24 cellular contexts compared by ENCODE assay signal in the genomic region with DNA sequence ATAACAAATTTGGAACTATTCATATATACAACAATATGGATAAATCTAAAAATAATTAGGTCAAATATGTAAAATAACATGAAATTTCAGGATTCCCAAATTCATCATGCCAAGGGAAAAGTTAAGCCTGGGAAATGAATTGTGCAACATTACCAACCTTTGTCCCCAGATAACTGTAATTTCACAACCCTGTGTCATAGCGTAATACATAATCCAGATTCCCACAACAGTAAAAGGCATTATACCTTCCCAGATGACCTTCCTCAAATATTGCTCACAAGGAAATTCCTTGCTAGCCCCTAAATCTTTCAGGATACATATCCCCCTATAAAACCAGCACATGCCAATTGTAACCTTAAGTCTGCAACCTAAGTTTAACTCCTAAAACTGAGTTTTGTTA. TPM values are rescaled to one million over a fixed set of nuclear protein-coding genes. Genes with fewer than 3 reads are reported as not detected.
DNase-seq lines count a peak whose midpoint lies in the region; ATAC-seq, FAIRE-seq and TF ChIP-seq lines count a peak whose summit lies in the region.
"Had no signal": no experiment of that assay in that cellular context is flagged by ENCODE, and none has a peak within 500 bp of the region (broad histone marks: within the 10 kb centered on the region; RNA-seq: fewer than 3 reads in every experiment).

No MANE protein-coding gene starts in this region.

- no peaks in the 10 kb centered on the region for H3K36me3 Mint-ChIP-seq in astrocyte (ENCODE audit: low read depth, unreplicated experiment)
- H3K36me3 Mint-ChIP-seq in activated T-helper 1 cell treated with anti-CD3 and anti-CD28 coated beads, Interleukin-12 subunit alpha, Interleukin-12 subunit beta, Interleukin-2, Interleukin-4 antibody, amounts not matched to agents 30 ng/mL and 10 ng/mL and 1 ng/mL, durations not matched to agents 14 hours and 24 hours and 36 hours (ENCODE audit: low read depth) = peaks cover 1% of the 10 kb centered on the region
- no peaks in the 10 kb centered on the region for H3K36me3 Mint-ChIP-seq in HFFc6 (ENCODE audit: low read depth)

- H3K9me3 ChIP-seq in astrocyte (ENCODE audit: insufficient read depth, low read depth, low read length) = no peaks in the 10 kb centered on the region
- no peaks in the 10 kb centered on the region for H3K9me3 ChIP-seq in ovary
- H3K9me3 ChIP-seq: SJSA1 had no signal

- H3K4me1 Mint-ChIP-seq in astrocyte (ENCODE audit: low read depth, unreplicated experiment) = no peaks in the 10 kb centered on the region
- H3K4me1 Mint-ChIP-seq in activated T-helper 1 cell treated with anti-CD3 and anti-CD28 coated beads, Interleukin-12 subunit alpha, Interleukin-12 subunit beta, Interleukin-2, Interleukin-4 antibody, amounts not matched to agents 30 ng/mL and 10 ng/mL and 1 ng/mL, durations not matched to agents 14 hours and 24 hours and 36 hours (ENCODE audit: low read depth) = no peaks in the 10 kb centered on the region
- H3K4me1 Mint-ChIP-seq in HFFc6 (ENCODE audit: low read depth) = peaks cover 9% of the 10 kb centered on the region

- no peak for TF ChIP-seq CTCF in AG10803 (conservative IDR thresholded peaks at IDR 0.05; ENCODE audit: low read length)
- no peak for TF ChIP-seq CTCF in astrocyte (IDR thresholded peaks at IDR 0.05; ENCODE audit: insufficient read depth, low read depth, low read length)
- TF ChIP-seq CTCF in fibroblast of the aortic adventitia (IDR thresholded peaks at IDR 0.05; ENCODE audit: insufficient read depth, low read length) = no peak
- no peak for TF ChIP-seq CTCF in ovary (IDR thresholded peaks at IDR 0.05)
- no peak for TF ChIP-seq CTCF in HFFc6 (IDR thresholded peaks at IDR 0.05)

- H3K27me3 Mint-ChIP-seq in astrocyte (ENCODE audit: low read depth, unreplicated experiment) (no peaks in the 10 kb centered on the region), HFFc6 (ENCODE audit: insufficient read depth) (no peaks in the 10 kb centered on the region; the same call in 1 of the 2 replicates)
- no peaks in the 10 kb centered on the region for H3K27me3 Mint-ChIP-seq in activated T-helper 1 cell treated with anti-CD3 and anti-CD28 coated beads, Interleukin-12 subunit alpha, Interleukin-12 subunit beta, Interleukin-2, Interleukin-4 antibody, amounts not matched to agents 30 ng/mL and 10 ng/mL and 1 ng/mL, durations not matched to agents 14 hours and 24 hours and 36 hours (ENCODE audit: insufficient read depth)

- no peak overlapping the region for H3K9ac ChIP-seq in astrocyte (ENCODE audit: low read length)
- H3K9ac ChIP-seq: BLaER1 treated with 17β-estradiol and CSF1 and Interleukin-3, amounts not matched to agents 10 nM and 100 nM had no signal

- H3K27ac Mint-ChIP-seq in astrocyte (ENCODE audit: unreplicated experiment) (no peak overlapping the region), HFFc6 (no peak overlapping the region)
- no peak overlapping the region for H3K27ac Mint-ChIP-seq in activated T-helper 1 cell treated with anti-CD3 and anti-CD28 coated beads, Interleukin-12 subunit alpha, Interleukin-12 subunit beta, Interleukin-2, Interleukin-4 antibody, amounts not matched to agents 30 ng/mL and 10 ng/mL and 1 ng/mL, durations not matched to agents 14 hours and 24 hours and 36 hours
- H3K27ac Mint-ChIP-seq: CD8-positive, alpha-beta memory T cell had no signal

- H3K4me3 ChIP-seq in AG10803 (ENCODE audit: low read length) = no peak overlapping the region
- no peak overlapping the region for H3K4me3 ChIP-seq in astrocyte (ENCODE audit: insufficient read depth, low read depth, low read length)
- H3K4me3 ChIP-seq in fibroblast of the aortic adventitia (ENCODE audit: low read depth, low read length) = no peak overlapping the region
- H3K4me3 ChIP-seq in ovary = no peak overlapping the region
- H3K4me3 ChIP-seq: BLaER1 treated with 17β-estradiol and CSF1 and Interleukin-3, amounts not matched to agents 10 nM and 100 nM; SJSA1 had no signal

- no peak overlapping the region for H2AFZ ChIP-seq in astrocyte (ENCODE audit: low read depth, low read length)

- H3K9me3 Mint-ChIP-seq in astrocyte (ENCODE audit: unreplicated experiment) (no peaks in the 10 kb centered on the region), HFFc6 (no peaks in the 10 kb centered on the region)
- no peaks in the 10 kb centered on the region for H3K9me3 Mint-ChIP-seq in activated T-helper 1 cell treated with anti-CD3 and anti-CD28 coated beads, Interleukin-12 subunit alpha, Interleukin-12 subunit beta, Interleukin-2, Interleukin-4 antibody, amounts not matched to agents 30 ng/mL and 10 ng/mL and 1 ng/mL, durations not matched to agents 14 hours and 24 hours and 36 hours
- H3K9me3 Mint-ChIP-seq: CD8-positive, alpha-beta memory T cell had no signal

- 75 to 85% (median 75%) methylated on average over 1 of the region's 1 CpG for WGBS in ovary, 3 donors

- no peak overlapping the region for H3K4me3 Mint-ChIP-seq in astrocyte (ENCODE audit: unreplicated experiment)
- no peak overlapping the region for H3K4me3 Mint-ChIP-seq in activated T-helper 1 cell treated with anti-CD3 and anti-CD28 coated beads, Interleukin-12 subunit alpha, Interleukin-12 subunit beta, Interleukin-2, Interleukin-4 antibody, amounts not matched to agents 30 ng/mL and 10 ng/mL and 1 ng/mL, durations not matched to agents 14 hours and 24 hours and 36 hours
- H3K4me3 Mint-ChIP-seq in HFFc6 = no peak overlapping the region

- DNase-seq in AG10803 (ENCODE audit: low read depth) (peak; percentile 1), astrocyte (ENCODE audit: low read depth) (no peak), fibroblast of the aortic adventitia (ENCODE audit: low read depth) (peak; percentile 37), ovary (no peak), HFFc6 (no peak), D341Med (ENCODE audit: low spot score) (no peak)
- no peak for DNase-seq in activated T-helper 1 cell treated with anti-CD3 and anti-CD28 coated beads, Interleukin-12 subunit alpha, Interleukin-12 subunit beta, Interleukin-2, Interleukin-4 antibody, amounts not matched to agents 30 ng/mL and 10 ng/mL and 1 ng/mL, durations not matched to agents 14 hours and 24 hours and 36 hours (ENCODE audit: low spot score)
- DNase-seq: CD8-positive, alpha-beta memory T cell; DMS 273 treated with DMSO at 0.1 percent for 48 hours; GDM1; NCI-H1048; NCI-H1436 treated with DMSO at 0.1 percent for 48 hours; NCI-H2029 treated with DMSO at 0.1 percent for 48 hours; NCI-H2171 treated with DMSO at 0.1 percent for 48 hours; NCI-H510A treated with DMSO at 0.1 percent for 48 hours; NCI-H82; PC-3 had no signal

- no peaks in the 10 kb centered on the region for H3K79me2 ChIP-seq in astrocyte (ENCODE audit: insufficient read depth, low read length)

- H3K27me3 ChIP-seq in astrocyte (ENCODE audit: insufficient read depth, low read length) (no peaks in the 10 kb centered on the region), ovary (no peaks in the 10 kb centered on the region)
- H3K27me3 ChIP-seq: SJSA1 had no signal

- peak; percentile 65 for TF ChIP-seq EP300 in ovary (IDR thresholded peaks at IDR 0.05)

- ATAC-seq in GM21360 (IDR thresholded peaks at IDR 0.05; ENCODE audit: unreplicated experiment) = no peak
- ATAC-seq: PC-3 had no signal

- H3K36me3 ChIP-seq in astrocyte (ENCODE audit: insufficient read depth, low read length) = no peaks in the 10 kb centered on the region
- H3K36me3 ChIP-seq in ovary = no peaks in the 10 kb centered on the region
- H3K36me3 ChIP-seq: BLaER1 treated with 17β-estradiol and CSF1 and Interleukin-3, amounts not matched to agents 10 nM and 100 nM; SJSA1 had no signal

- no peak for TF ChIP-seq POLR2A in ovary (IDR thresholded peaks at IDR 0.05)

- H4K20me1 ChIP-seq in astrocyte (ENCODE audit: insufficient read depth, low read length) = no peaks in the 10 kb centered on the region
- H4K20me1 ChIP-seq: BLaER1 treated with 17β-estradiol and CSF1 and Interleukin-3, amounts not matched to agents 10 nM and 100 nM had no signal

- no peak overlapping the region for H3K4me2 ChIP-seq in astrocyte (ENCODE audit: low read length)
- H3K4me2 ChIP-seq: BLaER1 treated with 17β-estradiol and CSF1 and Interleukin-3, amounts not matched to agents 10 nM and 100 nM had no signal

- FAIRE-seq in astrocyte (lab: Jason Lieb, UNC) = peak; percentile 59
- FAIRE-seq: GM12892, H1 had no signal

- no peak overlapping the region for H3K27ac ChIP-seq in astrocyte (ENCODE audit: low read depth, low read length)
- H3K27ac ChIP-seq in ovary = no peak overlapping the region
- H3K27ac ChIP-seq: BLaER1 treated with 17β-estradiol and CSF1 and Interleukin-3, amounts not matched to agents 10 nM and 100 nM; RWPE1; SJSA1 had no signal

- no peaks in the 10 kb centered on the region for H3K4me1 ChIP-seq in astrocyte (ENCODE audit: insufficient read depth, low read length)
- peaks cover 1% of the 10 kb centered on the region for H3K4me1 ChIP-seq in ovary (ENCODE audit: insufficient read depth)
- H3K4me1 ChIP-seq: BLaER1 treated with 17β-estradiol and CSF1 and Interleukin-3, amounts not matched to agents 10 nM and 100 nM; SJSA1 had no signal

- intact Hi-C loops in ovary (cut with DNase I) = no loop called here
- intact Hi-C loops in activated T-helper 1 cell treated with anti-CD3 and anti-CD28 coated beads, Interleukin-12 subunit alpha, Interleukin-12 subunit beta, Interleukin-2, Interleukin-4 antibody, amounts not matched to agents 30 ng/mL and 10 ng/mL and 1 ng/mL, durations not matched to agents 14 hours and 24 hours and 36 hours (cut with micrococcal nuclease) = no loop called here

RNA-seq across cellular contexts. Expression of gene RAB40A, which starts 32.9 kb away (rescaled TPM):
- total RNA-seq in astrocyte (0.07 TPM in 1 of 2 replicates, not detected in the other), fibroblast of the aortic adventitia (ENCODE audit: low replicate concordance) (0.27 and 0.57 TPM in 2 replicates), ovary (1 to 10 TPM in 6 of 7 donors, under 1 TPM in 1; 0.81 to 7.4 (median 5.1) TPM)
- polyA plus RNA-seq in ovary = 1 to 10 TPM; 1.9 to 2.5 TPM
- total RNA-seq in activated T-helper 1 cell treated with anti-CD3 and anti-CD28 coated beads, Interleukin-12 subunit alpha, Interleukin-12 subunit beta, Interleukin-2, Interleukin-4 antibody, amounts not matched to agents 30 ng/mL and 10 ng/mL and 1 ng/mL, durations not matched to agents 14 hours and 24 hours and 36 hours = 0.08 and 0.15 TPM in 2 replicates
- total RNA-seq in HFFc6 (2021; fragmentation: NEBNext Ultra II Directional; extraction: Animal tissue kit (Norgen Biotek cat#: 25700)) = under 1 TPM in 4 of 6 experiments, not detected in 2; 0.11 to 0.15 (median 0.13) TPM
- total RNA-seq: A172 had no signal
- polyA plus RNA-seq: CD8-positive, alpha-beta memory T cell had no signal

RNA-seq across cellular contexts. Expression of gene TCEAL4, which starts 33.1 kb away (rescaled TPM):
- total RNA-seq in astrocyte (49.9 and 51.3 TPM in 2 replicates), fibroblast of the aortic adventitia (ENCODE audit: low replicate concordance) (47.1 and 100 TPM in 2 replicates), ovary (100 to 1,000 TPM; 333 to 772 (median 462) TPM)
- 1,000 to 10,000 TPM in 1 of 2 donors, 100 to 1,000 TPM in 1; 942 to 1,592 TPM for polyA plus RNA-seq in ovary
- 3.2 and 4.1 TPM in 2 replicates for total RNA-seq in activated T-helper 1 cell treated with anti-CD3 and anti-CD28 coated beads, Interleukin-12 subunit alpha, Interleukin-12 subunit beta, Interleukin-2, Interleukin-4 antibody, amounts not matched to agents 30 ng/mL and 10 ng/mL and 1 ng/mL, durations not matched to agents 14 hours and 24 hours and 36 hours
- total RNA-seq in HFFc6 (2021; fragmentation: NEBNext Ultra II Directional; extraction: Animal tissue kit (Norgen Biotek cat#: 25700)) = 100 to 1,000 TPM in 5 of 6 experiments, 10 to 100 TPM in 1; 92.4 to 119 (median 118) TPM

RNA-seq across cellular contexts. Expression of gene TCEAL3, which starts 55.5 kb away (rescaled TPM):
- total RNA-seq in astrocyte = 13.5 and 15.2 TPM in 2 replicates
- total RNA-seq in fibroblast of the aortic adventitia (ENCODE audit: low replicate concordance) = 13.2 and 62.0 TPM in 2 replicates
- 100 to 1,000 TPM in 4 of 7 donors, 10 to 100 TPM in 3; 67.8 to 150 (median 118) TPM for total RNA-seq in ovary
- 100 to 1,000 TPM; 146 to 195 TPM for polyA plus RNA-seq in ovary
- total RNA-seq in activated T-helper 1 cell treated with anti-CD3 and anti-CD28 coated beads, Interleukin-12 subunit alpha, Interleukin-12 subunit beta, Interleukin-2, Interleukin-4 antibody, amounts not matched to agents 30 ng/mL and 10 ng/mL and 1 ng/mL, durations not matched to agents 14 hours and 24 hours and 36 hours = 0.23 and 0.32 TPM in 2 replicates
- 10 to 100 TPM; 54.3 to 75.5 (median 62.7) TPM for total RNA-seq in HFFc6 (2021; fragmentation: NEBNext Ultra II Directional; extraction: Animal tissue kit (Norgen Biotek cat#: 25700))

Comparison
In these comparisons a context has a peak if more than half of its experiments do, and no peak if none do; other contexts are left out.
1. DNase-seq: peak in AG10803 (single experiment) and fibroblast of the aortic adventitia (single experiment); none in astrocyte (single experiment), ovary (0 of 5), activated T-helper 1 cell treated with anti-CD3 and anti-CD28 coated beads, Interleukin-12 subunit alpha, Interleukin-12 subunit beta, Interleukin-2, Interleukin-4 antibody, amounts not matched to agents 30 ng/mL and 10 ng/mL and 1 ng/mL, durations not matched to agents 14 hours and 24 hours and 36 hours (single experiment), HFFc6 (single experiment) and D341Med (single experiment).
2. RNA of gene TCEAL3, which starts 55.5 kb away (total RNA-seq): 67.8 to 150 TPM in ovary, 54.3 to 75.5 TPM in HFFc6, 13.5 to 15.2 TPM in astrocyte and 13.2 to 62.0 TPM in fibroblast of the aortic adventitia; 0.23 to 0.32 TPM in activated T-helper 1 cell treated with anti-CD3 and anti-CD28 coated beads, Interleukin-12 subunit alpha, Interleukin-12 subunit beta, Interleukin-2, Interleukin-4 antibody, amounts not matched to agents 30 ng/mL and 10 ng/mL and 1 ng/mL, durations not matched to agents 14 hours and 24 hours and 36 hours; every median in the first group is over 10 times any median in the second.